15 cellular contexts compared by ENCODE assay signal in genomic region chr7:102408530-102408929, GRCh38. TPM values are rescaled to one million over a fixed set of nuclear protein-coding genes. Genes with fewer than 3 reads are reported as not detected.
DNase-seq lines count a peak whose midpoint lies in the region; ATAC-seq lines count a peak whose summit lies in the region.
"Not testable (repeated sequence)": the region's sequence is repeated elsewhere in the genome, so short reads cannot be mapped to it uniquely, and the experiment has no call there.
"Had no signal": no experiment of that assay in that cellular context is flagged by ENCODE, and none has a peak within 500 bp of the region (broad histone marks: within the 10 kb centered on the region; RNA-seq: fewer than 3 reads in every experiment).

No MANE protein-coding gene starts in this region.

- DNase-seq in M059J (ENCODE audit: low read depth) (peak; percentile 38), myocyte (ENCODE audit: low read depth) (peak; percentile 45)
- DNase-seq in activated CD8-positive, alpha-beta memory T cell treated with anti-CD3 and anti-CD28 coated beads, Interleukin-2, amount 10 ng/mL, durations not matched to agents 7 days and 5 days: not testable (repeated sequence)

- H3K9me3 Mint-ChIP-seq in activated CD8-positive, alpha-beta memory T cell treated with anti-CD3 and anti-CD28 coated beads, Interleukin-2, amount 10 ng/mL, durations not matched to agents 7 days and 5 days (ENCODE audit: low read depth): not testable (repeated sequence)

- peaks cover 58% of the 10 kb centered on the region for H3K36me3 Mint-ChIP-seq in activated CD8-positive, alpha-beta memory T cell treated with anti-CD3 and anti-CD28 coated beads, Interleukin-2, amount 10 ng/mL, durations not matched to agents 7 days and 5 days

- peaks cover 34% of the 10 kb centered on the region for H3K4me1 Mint-ChIP-seq in activated CD8-positive, alpha-beta memory T cell treated with anti-CD3 and anti-CD28 coated beads, Interleukin-2, amount 10 ng/mL, durations not matched to agents 7 days and 5 days

- peak; percentile 54 for ATAC-seq in GM18498 (IDR thresholded peaks at IDR 0.05; ENCODE audit: unreplicated experiment)
- peak; percentile 38 for ATAC-seq in GM19328 (IDR thresholded peaks at IDR 0.05; ENCODE audit: unreplicated experiment)
- peak; percentile 56 for ATAC-seq in GM21576 (IDR thresholded peaks at IDR 0.05; ENCODE audit: unreplicated experiment)
- ATAC-seq in HG03066 (IDR thresholded peaks at IDR 0.05; ENCODE audit: low read depth, unreplicated experiment): peak; percentile 54
- ATAC-seq in activated CD8-positive, alpha-beta memory T cell treated with anti-CD3 and anti-CD28 coated beads, Interleukin-2, amount 10 ng/mL, durations not matched to agents 7 days and 5 days: not testable (repeated sequence)

- H3K27me3 Mint-ChIP-seq in activated CD8-positive, alpha-beta memory T cell treated with anti-CD3 and anti-CD28 coated beads, Interleukin-2, amount 10 ng/mL, durations not matched to agents 7 days and 5 days: not testable (repeated sequence)

- CTCF ChIA-PET in activated CD8-positive, alpha-beta memory T cell treated with anti-CD3 and anti-CD28 coated beads, Interleukin-2, amount 10 ng/mL, durations not matched to agents 7 days and 5 days (lab: Charles Lee): interaction anchor here (0.6 to 1.4 kb wide), 3 partner anchors 9 to 59 kb away, joined by 3 to 6 read pairs (median 5); no protein-coding TSS in a partner anchor

- H3K27ac Mint-ChIP-seq in activated CD8-positive, alpha-beta memory T cell treated with anti-CD3 and anti-CD28 coated beads, Interleukin-2, amount 10 ng/mL, durations not matched to agents 7 days and 5 days: peak overlapping the region; percentile 23

- not testable (repeated sequence) for H3K4me3 Mint-ChIP-seq in activated CD8-positive, alpha-beta memory T cell treated with anti-CD3 and anti-CD28 coated beads, Interleukin-2, amount 10 ng/mL, durations not matched to agents 7 days and 5 days

RNA-seq across cellular contexts. Expression of gene PRKRIP1, which starts 12.4 kb away (rescaled TPM):
- total RNA-seq in M059J (2014; rRNA removed; shearing (Covaris generic)): 14.9 and 21.2 TPM in 2 replicates
- 10 to 100 TPM; 22.2 to 34.5 TPM for total RNA-seq in activated CD8-positive, alpha-beta memory T cell treated with anti-CD3 and anti-CD28 coated beads, Interleukin-2, amount 10 ng/mL, durations not matched to agents 7 days and 5 days
- total RNA-seq in myocyte: 36.2 and 38.9 TPM in 2 replicates
- polyA plus RNA-seq in myocyte (2012): 46.3 TPM

RNA-seq across cellular contexts. Expression of gene ORAI2, which starts 24.8 kb away (rescaled TPM):
- total RNA-seq in M059J (2014; rRNA removed; shearing (Covaris generic)): 52.4 and 67.0 TPM in 2 replicates
- 10 to 100 TPM; 58.1 to 73.7 TPM for total RNA-seq in activated CD8-positive, alpha-beta memory T cell treated with anti-CD3 and anti-CD28 coated beads, Interleukin-2, amount 10 ng/mL, durations not matched to agents 7 days and 5 days
- 33.5 and 55.6 TPM in 2 replicates for total RNA-seq in myocyte
- polyA plus RNA-seq in myocyte (2012): 63.7 TPM

RNA-seq across cellular contexts. Expression of gene SPDYE6, which starts 52.3 kb away (rescaled TPM):
- total RNA-seq in M059J (2014; rRNA removed; shearing (Covaris generic)): not detected in 2 replicates
- not detected for total RNA-seq in activated CD8-positive, alpha-beta memory T cell treated with anti-CD3 and anti-CD28 coated beads, Interleukin-2, amount 10 ng/mL, durations not matched to agents 7 days and 5 days
- total RNA-seq in myocyte: not detected in 2 replicates
- polyA plus RNA-seq in myocyte (2012): 4.5 TPM
- total RNA-seq: esophagus muscularis mucosa, gastrocnemius medialis, lower lobe of right lung, Right ventricle myocardium superior, smooth muscle cell, stomach, transverse colon had no signal
- polyA plus RNA-seq: keratinocyte, smooth muscle cell, stomach had no signal

RNA-seq across cellular contexts. Expression of gene ALKBH4, which starts 56.1 kb away (rescaled TPM):
- 41.2 and 50.7 TPM in 2 replicates for total RNA-seq in M059J (2014; rRNA removed; shearing (Covaris generic))
- total RNA-seq in activated CD8-positive, alpha-beta memory T cell treated with anti-CD3 and anti-CD28 coated beads, Interleukin-2, amount 10 ng/mL, durations not matched to agents 7 days and 5 days: 10 to 100 TPM; 11.2 to 14.6 TPM
- total RNA-seq in myocyte: 17.5 and 28.7 TPM in 2 replicates
- 13.2 TPM for polyA plus RNA-seq in myocyte (2012)

RNA-seq across cellular contexts. Expression of gene LRWD1, which starts 56.3 kb away (rescaled TPM):
- total RNA-seq in M059J (2014; rRNA removed; shearing (Covaris generic)): 27.3 and 27.4 TPM in 2 replicates
- 10 to 100 TPM; 20.6 to 24.0 TPM for total RNA-seq in activated CD8-positive, alpha-beta memory T cell treated with anti-CD3 and anti-CD28 coated beads, Interleukin-2, amount 10 ng/mL, durations not matched to agents 7 days and 5 days
- total RNA-seq in myocyte: 41.3 and 52.0 TPM in 2 replicates
- polyA plus RNA-seq in myocyte (2012): 25.9 TPM
